ENCODE assay signal across 22 cellular contexts in genomic region chr17:9902116-9902515, GRCh38. TPM values are rescaled to one million over a fixed set of nuclear protein-coding genes. Genes with fewer than 3 reads are reported as not detected.
"Had no signal": no experiment of that assay in that cellular context is flagged by ENCODE, and none has a peak within 500 bp of the region (broad histone marks: within the 10 kb centered on the region; RNA-seq: fewer than 3 reads in every experiment).

No MANE protein-coding gene starts in this region.

- H3K27ac ChIP-seq: psoas muscle, thoracic aorta, upper lobe of left lung had no signal

- DNase-seq: activated CD4-positive, alpha-beta T cell treated with anti-CD3 and anti-CD28 coated beads, Interleukin-2, amount 10 ng/mL, durations not matched to agents 7 days and 5 days; activated CD8-positive, alpha-beta T cell treated with anti-CD3 and anti-CD28 coated beads, Interleukin-2, amount 10 ng/mL, durations not matched to agents 7 days and 5 days; activated naive CD4-positive, alpha-beta T cell treated with anti-CD3 and anti-CD28 coated beads for 36 hours; activated T-cell treated with anti-CD3 and anti-CD28 coated beads, Interleukin-2, amount 50 U/mL, for 24 hours; cerebellar nuclear complex; effector memory CD8-positive, alpha-beta T cell; foreskin fibroblast; naive thymus-derived CD4-positive, alpha-beta T cell; psoas muscle; right lobe of liver; stimulated activated CD4-positive, alpha-beta T cell treated with anti-CD3 and anti-CD28 coated beads, Interleukin-4, amount 100 ng/mL, for 4 hours; upper lobe of left lung had no signal

- H3K27ac Mint-ChIP-seq: activated CD4-positive, alpha-beta T cell treated with anti-CD3 and anti-CD28 coated beads, Interleukin-2, amount 10 ng/mL, durations not matched to agents 7 days and 5 days; activated CD8-positive, alpha-beta T cell treated with anti-CD3 and anti-CD28 coated beads, Interleukin-2, amount 10 ng/mL, durations not matched to agents 7 days and 5 days; activated naive CD4-positive, alpha-beta T cell treated with anti-CD3 and anti-CD28 coated beads for 36 hours; activated T-cell treated with anti-CD3 and anti-CD28 coated beads, Interleukin-2, amount 50 U/mL, for 24 hours; dendritic cell treated with granulocyte-macrophage colony-stimulating factor and Interleukin-4, amounts not matched to agents 40 ng/mL and 50 ng/mL, for 4 days; effector memory CD8-positive, alpha-beta T cell; memory B cell; naive thymus-derived CD4-positive, alpha-beta T cell; stimulated activated memory B cell treated with anti-CD40 and anti-IgM and Interleukin-4, amounts not matched to agents 10 μg/mL and 1 μg/mL and 100 μg/mL, for 72 hours had no signal

- H3K4me1 Mint-ChIP-seq: activated CD4-positive, alpha-beta T cell treated with anti-CD3 and anti-CD28 coated beads, Interleukin-2, amount 10 ng/mL, durations not matched to agents 7 days and 5 days; memory B cell; naive thymus-derived CD4-positive, alpha-beta T cell; stimulated activated memory B cell treated with anti-CD40 and anti-IgM and Interleukin-4, amounts not matched to agents 10 μg/mL and 1 μg/mL and 100 μg/mL, for 72 hours had no signal

- ATAC-seq: activated CD4-positive, CD25-positive, alpha-beta regulatory T cell treated with anti-CD3 and anti-CD28 coated beads, Interleukin-2, amount 50 U/mL, for 24 hours; activated CD8-positive, alpha-beta T cell treated with anti-CD3 and anti-CD28 coated beads, Interleukin-2, amount 10 ng/mL, durations not matched to agents 7 days and 5 days; effector memory CD8-positive, alpha-beta T cell; naive thymus-derived CD4-positive, alpha-beta T cell; psoas muscle; right lobe of liver; stimulated activated memory B cell treated with anti-CD40 and anti-IgM and Interleukin-4, amounts not matched to agents 10 μg/mL and 1 μg/mL and 100 μg/mL, for 72 hours had no signal

- H3K4me3 ChIP-seq: psoas muscle, right lobe of liver, thoracic aorta, upper lobe of left lung had no signal

- H3K36me3 ChIP-seq: right lobe of liver, thoracic aorta, upper lobe of left lung had no signal

- H3K36me3 Mint-ChIP-seq: memory B cell; naive thymus-derived CD4-positive, alpha-beta T cell; stimulated activated memory B cell treated with anti-CD40 and anti-IgM and Interleukin-4, amounts not matched to agents 10 μg/mL and 1 μg/mL and 100 μg/mL, for 72 hours had no signal

- FAIRE-seq: bronchial epithelial cell had no signal

- H3K9me3 Mint-ChIP-seq: activated CD4-positive, alpha-beta T cell treated with anti-CD3 and anti-CD28 coated beads, Interleukin-2, amount 10 ng/mL, durations not matched to agents 7 days and 5 days; activated naive CD4-positive, alpha-beta T cell treated with anti-CD3 and anti-CD28 coated beads for 36 hours; activated T-cell treated with anti-CD3 and anti-CD28 coated beads, Interleukin-2, amount 50 U/mL, for 24 hours; dendritic cell treated with granulocyte-macrophage colony-stimulating factor and Interleukin-4, amounts not matched to agents 40 ng/mL and 50 ng/mL, for 4 days; effector memory CD8-positive, alpha-beta T cell; memory B cell; naive thymus-derived CD4-positive, alpha-beta T cell; stimulated activated memory B cell treated with anti-CD40 and anti-IgM and Interleukin-4, amounts not matched to agents 10 μg/mL and 1 μg/mL and 100 μg/mL, for 72 hours had no signal

- H3K4me1 ChIP-seq: psoas muscle, right lobe of liver, upper lobe of left lung had no signal

- H3K27me3 ChIP-seq: right lobe of liver, upper lobe of left lung had no signal

- H3K4me3 Mint-ChIP-seq: activated CD4-positive, alpha-beta T cell treated with anti-CD3 and anti-CD28 coated beads, Interleukin-2, amount 10 ng/mL, durations not matched to agents 7 days and 5 days; activated CD8-positive, alpha-beta T cell treated with anti-CD3 and anti-CD28 coated beads, Interleukin-2, amount 10 ng/mL, durations not matched to agents 7 days and 5 days; activated naive CD4-positive, alpha-beta T cell treated with anti-CD3 and anti-CD28 coated beads for 36 hours; activated T-cell treated with anti-CD3 and anti-CD28 coated beads, Interleukin-2, amount 50 U/mL, for 24 hours; dendritic cell treated with granulocyte-macrophage colony-stimulating factor and Interleukin-4, amounts not matched to agents 40 ng/mL and 50 ng/mL, for 4 days; effector memory CD8-positive, alpha-beta T cell; memory B cell; naive thymus-derived CD4-positive, alpha-beta T cell; stimulated activated memory B cell treated with anti-CD40 and anti-IgM and Interleukin-4, amounts not matched to agents 10 μg/mL and 1 μg/mL and 100 μg/mL, for 72 hours had no signal

- H3K9me3 ChIP-seq: psoas muscle, right lobe of liver, thoracic aorta, upper lobe of left lung had no signal

RNA-seq across cellular contexts. Expression of gene RCVRN, which starts 3.0 kb away (rescaled TPM):
- total RNA-seq: activated CD4-positive, alpha-beta T cell treated with anti-CD3 and anti-CD28 coated beads, Interleukin-2, amount 10 ng/mL, durations not matched to agents 7 days and 5 days; activated CD8-positive, alpha-beta T cell treated with anti-CD3 and anti-CD28 coated beads, Interleukin-2, amount 10 ng/mL, durations not matched to agents 7 days and 5 days; activated naive CD4-positive, alpha-beta T cell treated with anti-CD3 and anti-CD28 coated beads for 36 hours; bronchial epithelial cell; glomerular endothelial cell; liver; osteocyte; psoas muscle; right lobe of liver; T-helper 1 cell treated with Interleukin-12 subunit alpha and Interleukin-12 subunit beta and Interleukin-4 antibody, amounts not matched to agents 30 ng/mL and 1 ng/mL, for 36 hours had no signal
